Comparison of ENCODE assay signal across 1 cellular context in the genomic region with DNA sequence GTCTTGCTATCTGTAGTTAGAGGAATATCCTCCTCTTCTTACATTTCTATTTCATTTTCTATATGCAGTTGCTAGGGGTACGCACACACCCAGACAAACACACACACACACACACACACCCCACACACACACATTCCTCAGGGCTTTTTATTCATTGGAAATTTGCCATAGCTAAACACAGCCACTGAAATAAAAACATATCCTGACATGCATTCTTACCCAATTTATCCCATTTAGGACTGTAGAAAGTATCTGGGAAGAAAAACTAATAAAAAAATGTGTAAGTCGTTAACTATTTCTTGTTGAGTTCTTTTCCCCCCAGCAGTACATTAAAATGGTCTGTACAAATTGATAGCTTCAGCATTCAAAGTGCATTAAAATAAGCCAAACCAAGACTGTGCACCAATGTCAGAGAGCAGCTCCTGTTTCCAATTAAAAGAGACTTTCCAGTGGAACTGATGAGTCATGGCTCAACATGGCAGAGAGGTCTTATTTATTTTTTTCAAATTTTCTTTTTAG.
TF ChIP-seq lines count a peak whose summit lies in the region.

No MANE protein-coding gene starts in this region.

TF ChIP-seq in GM23338, 12 proteins besides CTCF, POLR2A, EP300 and RAD21 (continued from another document):
- TF ChIP-seq, protein P1, sequence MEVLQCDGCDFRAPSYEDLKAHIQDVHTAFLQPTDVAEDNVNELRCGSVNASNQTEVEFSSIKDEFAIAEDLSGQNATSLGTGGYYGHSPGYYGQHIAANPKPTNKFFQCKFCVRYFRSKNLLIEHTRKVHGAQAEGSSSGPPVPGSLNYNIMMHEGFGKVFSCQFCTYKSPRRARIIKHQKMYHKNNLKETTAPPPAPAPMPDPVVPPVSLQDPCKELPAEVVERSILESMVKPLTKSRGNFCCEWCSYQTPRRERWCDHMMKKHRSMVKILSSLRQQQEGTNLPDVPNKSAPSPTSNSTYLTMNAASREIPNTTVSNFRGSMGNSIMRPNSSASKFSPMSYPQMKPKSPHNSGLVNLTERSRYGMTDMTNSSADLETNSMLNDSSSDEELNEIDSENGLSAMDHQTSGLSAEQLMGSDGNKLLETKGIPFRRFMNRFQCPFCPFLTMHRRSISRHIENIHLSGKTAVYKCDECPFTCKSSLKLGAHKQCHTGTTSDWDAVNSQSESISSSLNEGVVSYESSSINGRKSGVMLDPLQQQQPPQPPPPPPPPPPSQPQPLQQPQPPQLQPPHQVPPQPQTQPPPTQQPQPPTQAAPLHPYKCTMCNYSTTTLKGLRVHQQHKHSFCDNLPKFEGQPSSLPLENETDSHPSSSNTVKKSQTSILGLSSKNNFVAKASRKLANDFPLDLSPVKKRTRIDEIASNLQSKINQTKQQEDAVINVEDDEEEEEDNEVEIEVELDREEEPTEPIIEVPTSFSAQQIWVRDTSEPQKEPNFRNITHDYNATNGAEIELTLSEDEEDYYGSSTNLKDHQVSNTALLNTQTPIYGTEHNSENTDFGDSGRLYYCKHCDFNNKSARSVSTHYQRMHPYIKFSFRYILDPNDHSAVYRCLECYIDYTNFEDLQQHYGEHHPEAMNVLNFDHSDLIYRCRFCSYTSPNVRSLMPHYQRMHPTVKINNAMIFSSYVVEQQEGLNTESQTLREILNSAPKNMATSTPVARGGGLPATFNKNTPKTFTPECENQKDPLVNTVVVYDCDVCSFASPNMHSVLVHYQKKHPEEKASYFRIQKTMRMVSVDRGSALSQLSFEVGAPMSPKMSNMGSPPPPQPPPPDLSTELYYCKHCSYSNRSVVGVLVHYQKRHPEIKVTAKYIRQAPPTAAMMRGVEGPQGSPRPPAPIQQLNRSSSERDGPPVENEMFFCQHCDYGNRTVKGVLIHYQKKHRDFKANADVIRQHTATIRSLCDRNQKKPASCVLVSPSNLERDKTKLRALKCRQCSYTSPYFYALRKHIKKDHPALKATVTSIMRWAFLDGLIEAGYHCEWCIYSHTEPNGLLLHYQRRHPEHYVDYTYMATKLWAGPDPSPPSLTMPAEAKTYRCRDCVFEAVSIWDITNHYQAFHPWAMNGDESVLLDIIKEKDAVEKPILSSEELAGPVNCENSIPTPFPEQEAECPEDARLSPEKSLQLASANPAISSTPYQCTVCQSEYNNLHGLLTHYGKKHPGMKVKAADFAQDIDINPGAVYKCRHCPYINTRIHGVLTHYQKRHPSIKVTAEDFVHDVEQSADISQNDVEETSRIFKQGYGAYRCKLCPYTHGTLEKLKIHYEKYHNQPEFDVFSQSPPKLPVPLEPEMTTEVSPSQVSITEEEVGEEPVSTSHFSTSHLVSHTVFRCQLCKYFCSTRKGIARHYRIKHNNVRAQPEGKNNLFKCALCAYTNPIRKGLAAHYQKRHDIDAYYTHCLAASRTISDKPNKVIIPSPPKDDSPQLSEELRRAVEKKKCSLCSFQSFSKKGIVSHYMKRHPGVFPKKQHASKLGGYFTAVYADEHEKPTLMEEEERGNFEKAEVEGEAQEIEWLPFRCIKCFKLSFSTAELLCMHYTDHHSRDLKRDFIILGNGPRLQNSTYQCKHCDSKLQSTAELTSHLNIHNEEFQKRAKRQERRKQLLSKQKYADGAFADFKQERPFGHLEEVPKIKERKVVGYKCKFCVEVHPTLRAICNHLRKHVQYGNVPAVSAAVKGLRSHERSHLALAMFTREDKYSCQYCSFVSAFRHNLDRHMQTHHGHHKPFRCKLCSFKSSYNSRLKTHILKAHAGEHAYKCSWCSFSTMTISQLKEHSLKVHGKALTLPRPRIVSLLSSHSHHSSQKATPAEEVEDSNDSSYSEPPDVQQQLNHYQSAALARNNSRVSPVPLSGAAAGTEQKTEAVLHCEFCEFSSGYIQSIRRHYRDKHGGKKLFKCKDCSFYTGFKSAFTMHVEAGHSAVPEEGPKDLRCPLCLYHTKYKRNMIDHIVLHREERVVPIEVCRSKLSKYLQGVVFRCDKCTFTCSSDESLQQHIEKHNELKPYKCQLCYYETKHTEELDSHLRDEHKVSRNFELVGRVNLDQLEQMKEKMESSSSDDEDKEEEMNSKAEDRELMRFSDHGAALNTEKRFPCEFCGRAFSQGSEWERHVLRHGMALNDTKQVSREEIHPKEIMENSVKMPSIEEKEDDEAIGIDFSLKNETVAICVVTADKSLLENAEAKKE (CRISPR knock-in tag; IDR thresholded peaks at IDR 0.05), result no peak
- no peak for TF ChIP-seq POLR2AphosphoS5 (IDR thresholded peaks at IDR 0.05; ENCODE audit: low read depth)
